In genomic region chr6:53825514-53826321, GRCh38 we compare ENCODE assay signal across 1 cellular context.
TF ChIP-seq lines count a peak whose summit lies in the region.

No MANE protein-coding gene starts in this region.

TF ChIP-seq in HepG2, 621 proteins besides CTCF, POLR2A, EP300 and RAD21 (continued from another document):
- no peak for TF ChIP-seq KDM1A (CRISPR knock-in tag; IDR thresholded peaks at IDR 0.05)
- no peak for TF ChIP-seq PTBP1 (IDR thresholded peaks at IDR 0.05; ENCODE audit: low read depth, low read length, poor library complexity, severe bottlenecking)
- TF ChIP-seq SRY (CRISPR knock-in tag; IDR thresholded peaks at IDR 0.05), result no peak
